Comparison of ENCODE assay signal across 1 cellular context in genomic region chr18:50356036-50356945, GRCh38.
TF ChIP-seq lines count a peak whose summit lies in the region.

No MANE protein-coding gene starts in this region.

TF ChIP-seq in GM12878, 131 proteins besides CTCF, POLR2A, EP300 and RAD21 (continued from another document):
- TF ChIP-seq HDGF (IDR thresholded peaks at IDR 0.05): peak; percentile 86; the same call in 1 of the 2 replicates
- TF ChIP-seq WRNIP1 (IDR thresholded peaks at IDR 0.05; ENCODE audit: borderline replicate concordance, low read depth, low read length): no peak
- TF ChIP-seq JUND (IDR thresholded peaks at IDR 0.05; ENCODE audit: low read depth, low read length): no peak
- TF ChIP-seq BACH1 (IDR thresholded peaks at IDR 0.05; ENCODE audit: borderline replicate concordance): peak; percentile 49; the same call in 1 of the 2 replicates
- TF ChIP-seq RFX5 (IDR thresholded peaks at IDR 0.05; ENCODE audit: low read depth, low read length): no peak
- TF ChIP-seq NBN (IDR thresholded peaks at IDR 0.05): peak; percentile 79
- TF ChIP-seq SMARCA5 (IDR thresholded peaks at IDR 0.05): peak; percentile 16; the same call in 1 of the 2 replicates
- no peak for TF ChIP-seq ESRRA (IDR thresholded peaks at IDR 0.05; ENCODE audit: low read length)
- no peak for TF ChIP-seq NR2C1 (IDR thresholded peaks at IDR 0.05)
